20 cellular contexts compared by ENCODE assay signal in the genomic region with DNA sequence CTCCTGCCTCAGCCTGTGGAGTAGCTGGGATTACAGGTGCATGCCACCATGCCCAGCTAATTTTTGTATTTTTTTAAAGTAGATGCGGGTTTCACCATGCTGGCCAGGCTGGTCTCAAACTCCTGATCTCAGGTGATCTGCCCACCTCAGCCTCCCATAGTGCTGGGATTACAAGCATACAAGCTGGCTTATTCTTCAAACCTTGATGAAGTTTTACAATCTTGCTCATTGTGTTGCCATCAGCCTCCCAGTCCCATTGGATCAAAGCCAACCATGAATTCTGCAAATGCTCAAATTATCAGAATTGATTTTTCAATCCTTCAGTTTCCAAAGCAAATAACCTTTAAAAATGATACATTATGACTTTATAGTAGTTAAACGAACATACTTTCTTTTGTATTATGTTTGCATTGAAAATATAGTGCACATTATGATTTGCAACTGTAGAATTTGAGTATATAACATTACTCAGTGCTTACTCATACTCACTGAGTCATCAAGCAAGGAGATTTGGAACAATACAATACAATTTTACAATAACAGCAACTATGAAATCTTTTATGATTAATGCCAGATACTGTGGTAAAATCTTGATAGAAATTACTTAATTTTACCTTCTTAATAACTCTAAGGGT.
DNase-seq lines count a peak whose midpoint lies in the region; FAIRE-seq and TF ChIP-seq lines count a peak whose summit lies in the region.
"Had no signal": no experiment of that assay in that cellular context is flagged by ENCODE, and none has a peak within 500 bp of the region (broad histone marks: within the 10 kb centered on the region; RNA-seq: fewer than 3 reads in every experiment).

No MANE protein-coding gene starts in this region.

- peak; percentile 42 for DNase-seq in ELR (ENCODE audit: low read depth)
- peak; percentile 22 for DNase-seq in LHCN-M2 (ENCODE audit: low read depth)
- DNase-seq in bronchial epithelial cell (ENCODE audit: low read depth) = peak; percentile 90
- peak; percentile 31 for DNase-seq in iris pigment epithelial cell (ENCODE audit: low read depth)
- no peak for DNase-seq in activated CD8-positive, alpha-beta memory T cell treated with anti-CD3 and anti-CD28 coated beads for 24 hours
- DNase-seq in effector memory CD4-positive, alpha-beta T cell = no peak
- no peak for DNase-seq in activated naive CD4-positive, alpha-beta T cell treated with Interleukin-2 at 50 U/mL for 16 hours
- no peak for DNase-seq in activated CD8-positive, alpha-beta memory T cell treated with anti-CD3 and anti-CD28 coated beads, Interleukin-2, amount 50 U/mL, for 48 hours
- DNase-seq: activated CD4-positive, CD25-positive, alpha-beta regulatory T cell; activated CD8-positive, alpha-beta T cell treated with anti-CD3 and anti-CD28 coated beads for 36 hours; brain microvascular endothelial cell; DMS153; heart left ventricle; NCI-H2171 treated with DMSO at 0.1 percent for 48 hours; T1000; testis had no signal

- H3K36me3 ChIP-seq in bronchial epithelial cell (ENCODE audit: control insufficient read depth, insufficient read depth, low read length) = no peaks in the 10 kb centered on the region
- H3K36me3 ChIP-seq in effector memory CD4-positive, alpha-beta T cell (ENCODE audit: control insufficient read depth, insufficient read depth, low read length) = no peaks in the 10 kb centered on the region
- H3K36me3 ChIP-seq: brain microvascular endothelial cell, heart left ventricle had no signal

- no peak overlapping the region for H3K4me3 ChIP-seq in bronchial epithelial cell (ENCODE audit: low read depth, low read length)
- no peak overlapping the region for H3K4me3 ChIP-seq in effector memory CD4-positive, alpha-beta T cell (ENCODE audit: insufficient read depth, low read depth, low read length, poor library complexity, severe bottlenecking)
- H3K4me3 ChIP-seq: heart left ventricle, lung, SK-N-MC, testis had no signal

- no peaks in the 10 kb centered on the region for H3K9me3 ChIP-seq in effector memory CD4-positive, alpha-beta T cell (ENCODE audit: control insufficient read depth, low read length)
- H3K9me3 ChIP-seq: testis had no signal

- no peaks in the 10 kb centered on the region for H3K27me3 ChIP-seq in bronchial epithelial cell (ENCODE audit: control insufficient read depth, insufficient read depth, low read length)
- H3K27me3 ChIP-seq in effector memory CD4-positive, alpha-beta T cell (replicated peaks; ENCODE audit: control insufficient read depth, insufficient read depth, low read length, poor library complexity, severe bottlenecking) = no peaks in the 10 kb centered on the region
- H3K27me3 ChIP-seq: brain microvascular endothelial cell, heart left ventricle, testis had no signal

- TF ChIP-seq CTCF in bronchial epithelial cell (IDR thresholded peaks at IDR 0.05; ENCODE audit: insufficient read depth, low read length, severe bottlenecking) = no peak

- H3K27ac ChIP-seq in effector memory CD4-positive, alpha-beta T cell (ENCODE audit: insufficient read depth, low read length, poor library complexity, severe bottlenecking) = no peak overlapping the region
- H3K27ac ChIP-seq: brain microvascular endothelial cell, heart left ventricle, HL-60, SK-N-MC, testis had no signal

- H3K4me1 ChIP-seq in effector memory CD4-positive, alpha-beta T cell (ENCODE audit: control insufficient read depth, insufficient read depth, low read length, poor library complexity, severe bottlenecking) = no peaks in the 10 kb centered on the region
- H3K4me1 ChIP-seq: heart left ventricle, testis had no signal

- FAIRE-seq in bronchial epithelial cell (lab: Jason Lieb, UNC) = no peak
- FAIRE-seq: GM12892 had no signal

Comparison
In these comparisons a context has a peak if more than half of its experiments do, and no peak if none do; other contexts are left out.
1. DNase-seq: peak in ELR (single experiment), LHCN-M2 (single experiment), bronchial epithelial cell (single experiment) and iris pigment epithelial cell (single experiment); none in activated CD8-positive, alpha-beta memory T cell treated with anti-CD3 and anti-CD28 coated beads for 24 hours (single experiment), effector memory CD4-positive, alpha-beta T cell (0 of 3), activated naive CD4-positive, alpha-beta T cell treated with Interleukin-2 at 50 U/mL for 16 hours (single experiment) and activated CD8-positive, alpha-beta memory T cell treated with anti-CD3 and anti-CD28 coated beads, Interleukin-2, amount 50 U/mL, for 48 hours (single experiment).